In genomic region chr10:119049361-119049760, GRCh38 we compare ENCODE assay signal across 19 cellular contexts. TPM values are rescaled to one million over a fixed set of nuclear protein-coding genes. Genes with fewer than 3 reads are reported as not detected.
DNase-seq lines count a peak whose midpoint lies in the region; ATAC-seq and TF ChIP-seq lines count a peak whose summit lies in the region.
"Had no signal": no experiment of that assay in that cellular context is flagged by ENCODE, and none has a peak within 500 bp of the region (broad histone marks: within the 10 kb centered on the region; RNA-seq: fewer than 3 reads in every experiment).

No MANE protein-coding gene starts in this region.

- H3K27me3 ChIP-seq in Karpas-422 (ENCODE audit: low read length) (no peaks in the 10 kb centered on the region), lower lobe of right lung (ENCODE audit: low read depth) (no peaks in the 10 kb centered on the region), mesendoderm (ENCODE audit: insufficient read depth, low read length, poor library complexity) (no peaks in the 10 kb centered on the region)

- H2BK120ac ChIP-seq in mesendoderm (ENCODE audit: low read depth, low read length) = no peak overlapping the region

- H3K56ac ChIP-seq in mesendoderm (ENCODE audit: low read length) = no peak overlapping the region

- H3K27ac ChIP-seq in Karpas-422 (ENCODE audit: low read length) = peak overlapping the region; percentile 80
- no peak overlapping the region for H3K27ac ChIP-seq in lower lobe of right lung
- H3K27ac ChIP-seq in mesendoderm (ENCODE audit: low read depth, low read length) = no peak overlapping the region

- DNase-seq in Karpas-422 = peak; percentile 74
- DNase-seq in activated B cell treated with CpG ODN at 0.5 μM for 24 hours = no peak
- peak; percentile 34 for DNase-seq in germinal center (ENCODE audit: low spot score)
- no peak for DNase-seq in stimulated activated naive B cell treated with anti-CD40 and anti-IgM and Interleukin-4, amounts not matched to agents 10 μg/mL and 1 μg/mL and 100 μg/mL, for 72 hours
- no peak for DNase-seq in lower lobe of right lung
- DNase-seq in CD14-positive monocyte (ENCODE audit: low spot score) = no peak
- DNase-seq in mesendoderm = no peak
- no peak for DNase-seq in NCI-H226
- DNase-seq: C1 segment of cervical spinal cord; Caco-2; CD4-positive, CD25-positive, alpha-beta regulatory T cell; CD8-positive, alpha-beta T cell; DMS153; DND-41; EL; GDM1; H9 had no signal

- H3K9ac ChIP-seq in Karpas-422 (ENCODE audit: low read length) = no peak overlapping the region; the same call in 1 of the 2 replicates
- no peak overlapping the region for H3K9ac ChIP-seq in mesendoderm (ENCODE audit: low read length)

- H3K18ac ChIP-seq in mesendoderm (ENCODE audit: low read length) = no peak overlapping the region

- no CpG with 5 or more reads among the region's 5 CpGs for WGBS in mesendoderm (ENCODE audit: extremely low coverage, insufficient coverage, low lambda C conversion rate)

- H3K4me1 Mint-ChIP-seq in activated B cell treated with CpG ODN at 0.5 μM for 24 hours (peaks cover 13% of the 10 kb centered on the region), CD14-positive monocyte (no peaks in the 10 kb centered on the region)
- H3K4me1 Mint-ChIP-seq in stimulated activated naive B cell treated with anti-CD40 and anti-IgM and Interleukin-4, amounts not matched to agents 10 μg/mL and 1 μg/mL and 100 μg/mL, for 72 hours = peaks cover 19 to 23% of the 10 kb centered on the region in 2 donors
- H3K4me1 Mint-ChIP-seq: GM23338, H9 had no signal

- H3K79me2 ChIP-seq in Karpas-422 (ENCODE audit: low read length) (peaks cover 95% of the 10 kb centered on the region), mesendoderm (ENCODE audit: control insufficient read depth, insufficient read depth, low read length) (peaks cover 46% of the 10 kb centered on the region)

- H3K27ac Mint-ChIP-seq in activated B cell treated with CpG ODN at 0.5 μM for 24 hours = no peak overlapping the region
- H3K27ac Mint-ChIP-seq in stimulated activated naive B cell treated with anti-CD40 and anti-IgM and Interleukin-4, amounts not matched to agents 10 μg/mL and 1 μg/mL and 100 μg/mL, for 72 hours = no peak overlapping the region
- no peak overlapping the region for H3K27ac Mint-ChIP-seq in CD14-positive monocyte
- H3K27ac Mint-ChIP-seq: CD8-positive, alpha-beta T cell; GM23338 had no signal

- H3K4me1 ChIP-seq in Karpas-422 (ENCODE audit: low read length) = peaks cover 50% of the 10 kb centered on the region
- H3K4me1 ChIP-seq in lower lobe of right lung = no peaks in the 10 kb centered on the region
- H3K4me1 ChIP-seq in mesendoderm (ENCODE audit: control insufficient read depth, low read depth, low read length) = no peaks in the 10 kb centered on the region
- H3K4me1 ChIP-seq: Caco-2 had no signal

- H3K4me3 ChIP-seq in Karpas-422 (ENCODE audit: low read length) (no peak overlapping the region), lower lobe of right lung (no peak overlapping the region), mesendoderm (ENCODE audit: low read length) (no peak overlapping the region)
- H3K4me3 ChIP-seq: GM23338 had no signal

- H2BK15ac ChIP-seq in mesendoderm (replicated peaks; ENCODE audit: low read depth) = no peak overlapping the region

- no peak overlapping the region for H3K4me3 Mint-ChIP-seq in activated B cell treated with CpG ODN at 0.5 μM for 24 hours
- no peak overlapping the region for H3K4me3 Mint-ChIP-seq in stimulated activated naive B cell treated with anti-CD40 and anti-IgM and Interleukin-4, amounts not matched to agents 10 μg/mL and 1 μg/mL and 100 μg/mL, for 72 hours
- H3K4me3 Mint-ChIP-seq in CD14-positive monocyte = no peak overlapping the region
- H3K4me3 Mint-ChIP-seq: CD4-positive, CD25-positive, alpha-beta regulatory T cell; CD8-positive, alpha-beta T cell; GM23338; H9 had no signal

- H3K36me3 Mint-ChIP-seq in activated B cell treated with CpG ODN at 0.5 μM for 24 hours (ENCODE audit: low read depth) = peaks cover 94% of the 10 kb centered on the region
- peaks cover 63 to 84% of the 10 kb centered on the region in 2 donors for H3K36me3 Mint-ChIP-seq in stimulated activated naive B cell treated with anti-CD40 and anti-IgM and Interleukin-4, amounts not matched to agents 10 μg/mL and 1 μg/mL and 100 μg/mL, for 72 hours
- H3K36me3 Mint-ChIP-seq in CD14-positive monocyte = peaks cover 96 to 100% of the 10 kb centered on the region in 2 donors

- no peak overlapping the region for H3K4ac ChIP-seq in mesendoderm (ENCODE audit: low read depth, low read length)

- H2BK5ac ChIP-seq in mesendoderm (ENCODE audit: low read length) = no peak overlapping the region

- peaks cover 59% of the 10 kb centered on the region for H4K20me1 ChIP-seq in Karpas-422 (ENCODE audit: insufficient read depth, low read depth, low read length)

- intact Hi-C loops in activated B cell treated with CpG ODN at 0.5 μM for 24 hours (cut with micrococcal nuclease) = no loop called here
- intact Hi-C loops in lower lobe of right lung (cut with DNase I) = no loop called here
- intact Hi-C loops in CD14-positive monocyte (cut with micrococcal nuclease) = no loop called here

- H3K9me3 Mint-ChIP-seq in activated B cell treated with CpG ODN at 0.5 μM for 24 hours (no peaks in the 10 kb centered on the region), CD14-positive monocyte (no peaks in the 10 kb centered on the region)
- H3K9me3 Mint-ChIP-seq in stimulated activated naive B cell treated with anti-CD40 and anti-IgM and Interleukin-4, amounts not matched to agents 10 μg/mL and 1 μg/mL and 100 μg/mL, for 72 hours = no peaks in the 10 kb centered on the region
- H3K9me3 Mint-ChIP-seq: CD4-positive, CD25-positive, alpha-beta regulatory T cell; CD8-positive, alpha-beta T cell; GM23338; H9 had no signal

- no peaks in the 10 kb centered on the region for H3K9me3 ChIP-seq in Karpas-422 (ENCODE audit: low read length)
- no peaks in the 10 kb centered on the region for H3K9me3 ChIP-seq in lower lobe of right lung
- H3K9me3 ChIP-seq: Caco-2 had no signal

- no peak overlapping the region for H4K5ac ChIP-seq in mesendoderm (ENCODE audit: low read length)

- H2AK5ac ChIP-seq in mesendoderm (ENCODE audit: low read length) = no peak overlapping the region

- no peak for TF ChIP-seq CTCF in activated B cell treated with CpG ODN at 0.5 μM for 24 hours (IDR thresholded peaks at IDR 0.05)
- no peak for TF ChIP-seq CTCF in lower lobe of right lung (IDR thresholded peaks at IDR 0.05)
- TF ChIP-seq CTCF in CD14-positive monocyte (IDR thresholded peaks at IDR 0.05) = no peak

- H3K79me1 ChIP-seq in mesendoderm (ENCODE audit: low read length) = peaks cover 13% of the 10 kb centered on the region

- no peaks in the 10 kb centered on the region for H3K9me2 ChIP-seq in Karpas-422 (replicated peaks; ENCODE audit: insufficient read depth, low read length)

- no peaks in the 10 kb centered on the region for H3K27me3 Mint-ChIP-seq in activated B cell treated with CpG ODN at 0.5 μM for 24 hours
- no peaks in the 10 kb centered on the region for H3K27me3 Mint-ChIP-seq in stimulated activated naive B cell treated with anti-CD40 and anti-IgM and Interleukin-4, amounts not matched to agents 10 μg/mL and 1 μg/mL and 100 μg/mL, for 72 hours
- H3K27me3 Mint-ChIP-seq in CD14-positive monocyte (ENCODE audit: low read depth in 3 of 3) = peaks cover 0 to 3% (median 0%) of the 10 kb centered on the region in 3 donors
- H3K27me3 Mint-ChIP-seq: CD4-positive, CD25-positive, alpha-beta regulatory T cell had no signal

- H3K4me2 ChIP-seq in Karpas-422 (ENCODE audit: low read depth, low read length, poor library complexity, severe bottlenecking) = peak overlapping the region; percentile 61
- H3K4me2 ChIP-seq in mesendoderm (ENCODE audit: low read length) = no peak overlapping the region
- H3K4me2 ChIP-seq: GM23338 had no signal

- CTCF ChIA-PET in activated B cell treated with CpG ODN at 0.5 μM for 24 hours (lab: Charles Lee) = no interaction called here

- POLR2A ChIA-PET in activated B cell treated with CpG ODN at 0.5 μM for 24 hours (lab: Charles Lee) = interaction anchor here (0.7 kb wide), 1 partner anchor 579 kb away, joined by 5 read pairs; no protein-coding TSS in a partner anchor

- H3K23ac ChIP-seq in mesendoderm (ENCODE audit: low read length) = no peak overlapping the region

- H4K8ac ChIP-seq in mesendoderm (ENCODE audit: low read depth, low read length) = no peak overlapping the region

- ATAC-seq in activated B cell treated with CpG ODN at 0.5 μM for 24 hours (ENCODE audit: low read depth) (peak; percentile 37), lower lobe of right lung (no peak)
- ATAC-seq in stimulated activated naive B cell treated with anti-CD40 and anti-IgM and Interleukin-4, amounts not matched to agents 10 μg/mL and 1 μg/mL and 100 μg/mL, for 72 hours (replicated peaks) = peak; percentile 14 to 29
- ATAC-seq: CD8-positive, alpha-beta T cell; GM23338; HCT116 had no signal

- H3K36me3 ChIP-seq in Karpas-422 (ENCODE audit: insufficient read depth, low read length) = peaks cover 90% of the 10 kb centered on the region
- peaks cover 99% of the 10 kb centered on the region for H3K36me3 ChIP-seq in lower lobe of right lung
- H3K36me3 ChIP-seq in mesendoderm (ENCODE audit: control insufficient read depth, insufficient read depth, low read length) = peaks cover 17% of the 10 kb centered on the region

- H2AFZ ChIP-seq in Karpas-422 (ENCODE audit: low read length) = no peak overlapping the region
- H2AFZ ChIP-seq: GM23338 had no signal

RNA-seq across cellular contexts. Expression of gene NANOS1, which starts 19.8 kb away (rescaled TPM):
- 1.6 and 3.1 TPM in 2 replicates for total RNA-seq in Karpas-422 (2014; rRNA removed; shearing (Covaris generic); ENCODE audit: low replicate concordance)
- total RNA-seq in activated B cell treated with CpG ODN at 0.5 μM for 24 hours = 0.15 and 0.33 TPM in 2 replicates
- 1.9 TPM for total RNA-seq in lower lobe of right lung
- not detected for polyA plus RNA-seq in CD14-positive monocyte
- polyA plus RNA-seq in mesendoderm (2013, experiment 1 of 2) = 4.6 TPM
- polyA plus RNA-seq in mesendoderm (2013, experiment 2 of 2) = 5.0 TPM
- polyA plus RNA-seq: CD4-positive, CD25-positive, alpha-beta regulatory T cell had no signal

RNA-seq across cellular contexts. Expression of gene EIF3A, which starts 31.3 kb away (rescaled TPM):
- total RNA-seq in Karpas-422 (2014; rRNA removed; shearing (Covaris generic); ENCODE audit: low replicate concordance) = 90.7 and 92.1 TPM in 2 replicates
- total RNA-seq in activated B cell treated with CpG ODN at 0.5 μM for 24 hours = 109 and 114 TPM in 2 replicates
- 94.7 TPM for total RNA-seq in lower lobe of right lung
- 10 to 100 TPM; 24.2 to 49.1 TPM for polyA plus RNA-seq in CD14-positive monocyte
- polyA plus RNA-seq in mesendoderm (2013, experiment 1 of 2) = 166 TPM
- polyA plus RNA-seq in mesendoderm (2013, experiment 2 of 2) = 166 TPM

RNA-seq across cellular contexts. Expression of gene DENND10, which starts 54.6 kb away (rescaled TPM):
- total RNA-seq in Karpas-422 (2014; rRNA removed; shearing (Covaris generic); ENCODE audit: low replicate concordance) = 35.2 and 57.2 TPM in 2 replicates
- total RNA-seq in activated B cell treated with CpG ODN at 0.5 μM for 24 hours = 14.4 and 15.0 TPM in 2 replicates
- total RNA-seq in lower lobe of right lung = 33.8 TPM
- polyA plus RNA-seq in CD14-positive monocyte = 100 to 1,000 TPM; 141 to 188 TPM
- polyA plus RNA-seq in mesendoderm (2013, experiment 1 of 2) = 59.7 TPM
- 60.9 TPM for polyA plus RNA-seq in mesendoderm (2013, experiment 2 of 2)

Comparison
In these comparisons a context has a peak if more than half of its experiments do, and no peak if none do; other contexts are left out.
1. DNase-seq: peak in Karpas-422 (single experiment) and germinal center (single experiment); none in activated B cell treated with CpG ODN at 0.5 μM for 24 hours (single experiment), stimulated activated naive B cell treated with anti-CD40 and anti-IgM and Interleukin-4, amounts not matched to agents 10 μg/mL and 1 μg/mL and 100 μg/mL, for 72 hours (single experiment), lower lobe of right lung (single experiment), CD14-positive monocyte (single experiment), mesendoderm (single experiment) and NCI-H226 (single experiment).
2. ATAC-seq: peak in activated B cell treated with CpG ODN at 0.5 μM for 24 hours (single experiment) and stimulated activated naive B cell treated with anti-CD40 and anti-IgM and Interleukin-4, amounts not matched to agents 10 μg/mL and 1 μg/mL and 100 μg/mL, for 72 hours (2 of 2); none in lower lobe of right lung (0 of 2).